8 cellular contexts compared by ENCODE assay signal in genomic region chr12:63917864-63918742, GRCh38.
DNase-seq lines count a peak whose midpoint lies in the region; ATAC-seq and TF ChIP-seq lines count a peak whose summit lies in the region.

No MANE protein-coding gene starts in this region.

- H3K9me3 ChIP-seq in T-helper 17 cell (ENCODE audit: control insufficient read depth, low read length, poor library complexity, severe bottlenecking) = no peaks in the 10 kb centered on the region
- no peaks in the 10 kb centered on the region for H3K9me3 ChIP-seq in uterus

- peak in 1 of 4 experiments; percentile 8 for TF ChIP-seq CTCF in uterus (IDR thresholded peaks at IDR 0.05)

- peak overlapping the region; percentile 76 to 78 for H3K27ac ChIP-seq in uterus

- no peaks in the 10 kb centered on the region for H3K27me3 ChIP-seq in uterus

- H3K4me3 ChIP-seq in uterus = no peak overlapping the region

- no peak overlapping the region for H3K27ac Mint-ChIP-seq in T-helper 17 cell

- intact Hi-C loops in uterus (cut with DNase I; ENCODE audit: low total_unique reads) = no loop called here

- ATAC-seq in HG03108 (IDR thresholded peaks at IDR 0.05; ENCODE audit: unreplicated experiment) = peak; percentile 82
- peak; percentile 25 for ATAC-seq in T-helper 17 cell
- ATAC-seq in HG03097 (IDR thresholded peaks at IDR 0.05; ENCODE audit: low FRiP score, unreplicated experiment) = no peak
- no peak for ATAC-seq in HG03439 (IDR thresholded peaks at IDR 0.05; ENCODE audit: unreplicated experiment)

- no peak for TF ChIP-seq POLR2A in uterus (IDR thresholded peaks at IDR 0.05)

- DNase-seq in DMS 273 (lab: John Stamatoyannopoulos, UW; ENCODE audit: unreplicated experiment) (peak; percentile 54), DMS 273 treated with DMSO at 0.1 percent for 48 hours (lab: John Stamatoyannopoulos, UW) (no peak), T-helper 17 cell (no peak), iris pigment epithelial cell (ENCODE audit: low read depth) (peak; percentile 98), uterus (peak in 1 of 2 donors; percentile 33)

- H3K36me3 Mint-ChIP-seq in T-helper 17 cell (ENCODE audit: low read depth) = peaks cover 2% of the 10 kb centered on the region

- H3K4me1 Mint-ChIP-seq in T-helper 17 cell = peaks cover 5% of the 10 kb centered on the region

- no peaks in the 10 kb centered on the region for H3K36me3 ChIP-seq in uterus

- H3K4me3 Mint-ChIP-seq in T-helper 17 cell = no peak overlapping the region

- peaks cover 8% of the 10 kb centered on the region for H3K27me3 Mint-ChIP-seq in T-helper 17 cell

- H3K4me1 ChIP-seq in uterus = peaks cover 18 to 23% of the 10 kb centered on the region in 2 donors

Comparison
In these comparisons a context has a peak if more than half of its experiments do, and no peak if none do; other contexts are left out.
1. DNase-seq: peak in DMS 273 (single experiment) and iris pigment epithelial cell (single experiment); none in DMS 273 treated with DMSO at 0.1 percent for 48 hours (single experiment) and T-helper 17 cell (0 of 3).
2. ATAC-seq: peak in HG03108 (single experiment) and T-helper 17 cell (single experiment); none in HG03097 (single experiment) and HG03439 (single experiment).